Comparison of ENCODE assay signal across 1 cellular context in the genomic region with DNA sequence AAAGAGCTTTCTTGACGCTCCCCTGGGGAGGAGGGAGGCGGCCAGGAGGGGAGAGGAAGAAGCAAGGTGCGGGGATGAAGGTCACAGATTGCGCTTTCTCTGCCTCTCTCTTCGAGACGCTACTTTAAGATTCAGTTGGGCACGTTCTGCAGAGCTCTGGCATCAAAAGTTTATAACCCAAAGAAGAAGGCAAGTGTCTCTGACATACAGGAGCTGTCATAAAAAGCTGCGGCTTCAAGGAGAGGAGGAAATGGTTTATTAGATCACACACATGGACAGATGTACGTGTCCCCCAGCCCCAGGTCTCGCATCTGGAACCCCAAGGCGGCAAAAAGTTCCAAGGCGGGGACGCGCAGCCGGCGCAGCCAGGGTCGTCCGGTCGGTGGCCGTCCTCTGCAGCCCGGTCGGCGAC.
TF ChIP-seq lines count a peak whose summit lies in the region.

No MANE protein-coding gene starts in this region.

TF ChIP-seq in HEK293, 187 proteins besides CTCF, POLR2A, EP300 and RAD21 (continued from another document):
- TF ChIP-seq, protein P1, sequence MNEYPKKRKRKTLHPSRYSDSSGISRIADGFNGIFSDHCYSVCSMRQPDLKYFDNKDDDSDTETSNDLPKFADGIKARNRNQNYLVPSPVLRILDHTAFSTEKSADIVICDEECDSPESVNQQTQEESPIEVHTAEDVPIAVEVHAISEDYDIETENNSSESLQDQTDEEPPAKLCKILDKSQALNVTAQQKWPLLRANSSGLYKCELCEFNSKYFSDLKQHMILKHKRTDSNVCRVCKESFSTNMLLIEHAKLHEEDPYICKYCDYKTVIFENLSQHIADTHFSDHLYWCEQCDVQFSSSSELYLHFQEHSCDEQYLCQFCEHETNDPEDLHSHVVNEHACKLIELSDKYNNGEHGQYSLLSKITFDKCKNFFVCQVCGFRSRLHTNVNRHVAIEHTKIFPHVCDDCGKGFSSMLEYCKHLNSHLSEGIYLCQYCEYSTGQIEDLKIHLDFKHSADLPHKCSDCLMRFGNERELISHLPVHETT (tag by site-specific recombination; IDR thresholded peaks at IDR 0.05): no peak
- TF ChIP-seq PRDM6 (tag by site-specific recombination; IDR thresholded peaks at IDR 0.05) (no peak), SP2 (tag by site-specific recombination; IDR thresholded peaks at IDR 0.05) (no peak), ZNF211 (tag by site-specific recombination; IDR thresholded peaks at IDR 0.05; ENCODE audit: low read depth) (no peak), ZNF777 (tag by site-specific recombination; IDR thresholded peaks at IDR 0.05; ENCODE audit: borderline replicate concordance) (no peak), ZNF10 (tag by site-specific recombination; IDR thresholded peaks at IDR 0.05) (no peak), ZNF792 (tag by site-specific recombination; IDR thresholded peaks at IDR 0.05) (no peak)
- TF ChIP-seq, protein P2, sequence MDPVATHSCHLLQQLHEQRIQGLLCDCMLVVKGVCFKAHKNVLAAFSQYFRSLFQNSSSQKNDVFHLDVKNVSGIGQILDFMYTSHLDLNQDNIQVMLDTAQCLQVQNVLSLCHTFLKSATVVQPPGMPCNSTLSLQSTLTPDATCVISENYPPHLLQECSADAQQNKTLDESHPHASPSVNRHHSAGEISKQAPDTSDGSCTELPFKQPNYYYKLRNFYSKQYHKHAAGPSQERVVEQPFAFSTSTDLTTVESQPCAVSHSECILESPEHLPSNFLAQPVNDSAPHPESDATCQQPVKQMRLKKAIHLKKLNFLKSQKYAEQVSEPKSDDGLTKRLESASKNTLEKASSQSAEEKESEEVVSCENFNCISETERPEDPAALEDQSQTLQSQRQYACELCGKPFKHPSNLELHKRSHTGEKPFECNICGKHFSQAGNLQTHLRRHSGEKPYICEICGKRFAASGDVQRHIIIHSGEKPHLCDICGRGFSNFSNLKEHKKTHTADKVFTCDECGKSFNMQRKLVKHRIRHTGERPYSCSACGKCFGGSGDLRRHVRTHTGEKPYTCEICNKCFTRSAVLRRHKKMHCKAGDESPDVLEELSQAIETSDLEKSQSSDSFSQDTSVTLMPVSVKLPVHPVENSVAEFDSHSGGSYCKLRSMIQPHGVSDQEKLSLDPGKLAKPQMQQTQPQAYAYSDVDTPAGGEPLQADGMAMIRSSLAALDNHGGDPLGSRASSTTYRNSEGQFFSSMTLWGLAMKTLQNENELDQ (tag by site-specific recombination; IDR thresholded peaks at IDR 0.05; ENCODE audit: low read depth): no peak
